In the genomic region with DNA sequence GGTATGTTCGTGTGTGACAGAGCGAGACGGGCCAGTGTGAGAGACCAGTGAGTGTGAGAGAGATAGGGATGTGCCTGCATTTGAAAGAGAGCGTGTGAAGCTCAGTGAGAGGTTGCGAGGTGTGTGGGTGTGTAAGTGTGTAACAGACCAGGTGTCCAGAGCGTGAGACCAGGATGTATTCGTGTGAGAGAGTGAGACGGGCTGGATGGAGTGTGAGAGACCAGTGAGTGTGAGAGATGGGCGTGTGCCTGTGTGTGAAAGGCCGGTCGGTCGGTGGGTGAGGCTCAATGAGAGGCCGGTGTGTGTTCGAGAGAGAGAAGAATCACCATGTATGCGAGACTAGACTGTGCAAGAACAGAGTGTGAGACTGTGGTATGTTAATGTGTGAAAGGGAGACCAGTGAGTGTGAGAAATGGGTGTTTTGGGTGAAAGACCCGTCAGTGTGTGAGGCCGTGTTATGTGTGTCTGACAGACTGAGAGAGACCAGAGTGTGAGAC, we compare ENCODE assay signal across 8 cellular contexts. TPM values are rescaled to one million over a fixed set of nuclear protein-coding genes. Genes with fewer than 3 reads are reported as not detected.
A peak's percentile ranks its signal among the peaks of the same experiment; 100 is the strongest.
DNase-seq lines count a peak whose midpoint lies in the region; ATAC-seq and TF ChIP-seq lines count a peak whose summit lies in the region.

No MANE protein-coding gene starts in this region.

- H3K27me3 ChIP-seq in smooth muscle cell (ENCODE audit: low read depth) = no peaks in the 10 kb centered on the region

- WGBS in smooth muscle cell (ENCODE audit: low lambda C conversion rate) = 59% methylated on average over 17 of the region's 17 CpGs

- peak overlapping the region; percentile 73 for H3K4me2 ChIP-seq in smooth muscle cell

- DNase-seq in GM13977 (ENCODE audit: low spot score) = peak; percentile 18
- no peak for DNase-seq in smooth muscle cell (lab: John Stamatoyannopoulos, UW; ENCODE audit: unreplicated experiment)
- DNase-seq in NCI-H1417 (lab: John Stamatoyannopoulos, UW) = no peak
- DNase-seq in GM03348 (ENCODE audit: low spot score) = no peak
- no peak for DNase-seq in NCI-H187 (lab: John Stamatoyannopoulos, UW)

- no peak for TF ChIP-seq CTCF in GM13977 (IDR thresholded peaks at IDR 0.05; ENCODE audit: extremely low read depth, insufficient read depth, missing control alignments)
- no peak for TF ChIP-seq CTCF in WI38 (IDR thresholded peaks at IDR 0.05; ENCODE audit: low read depth, low read length)
- TF ChIP-seq CTCF in smooth muscle cell (IDR thresholded peaks at IDR 0.05; ENCODE audit: borderline replicate concordance, insufficient read depth, poor library complexity, severe bottlenecking) = no peak

- peak overlapping the region; percentile 86 for H2AFZ ChIP-seq in smooth muscle cell (ENCODE audit: low read depth)

- no peaks in the 10 kb centered on the region for H3K4me1 ChIP-seq in smooth muscle cell (ENCODE audit: low read depth)

- peak overlapping the region; percentile 96 for H3K9ac ChIP-seq in smooth muscle cell (ENCODE audit: low read depth)

- H3K9me3 ChIP-seq in iPS-18c (ENCODE audit: control insufficient read depth, insufficient read depth, low read length) (no peaks in the 10 kb centered on the region), smooth muscle cell (replicated peaks; ENCODE audit: low read depth) (peaks cover 4% of the 10 kb centered on the region)

- in situ Hi-C loops in GM13977 (cut with MboI; ENCODE audit: low pct_unique_long_range_greater_than_20kb, low sequenced_read_pairs, unreplicated experiment) = no loop called here

- H3K27ac ChIP-seq in smooth muscle cell (ENCODE audit: low read depth) = peak overlapping the region; percentile 96

- H3K36me3 ChIP-seq in smooth muscle cell (ENCODE audit: low read depth) = no peaks in the 10 kb centered on the region

- H4K20me1 ChIP-seq in smooth muscle cell (ENCODE audit: low read depth) = no peaks in the 10 kb centered on the region

- H3F3A ChIP-seq in smooth muscle cell (ENCODE audit: low read depth) = no peaks in the 10 kb centered on the region

- H3K79me2 ChIP-seq in smooth muscle cell (ENCODE audit: low read depth) = no peaks in the 10 kb centered on the region

- no peak for ATAC-seq in GM21529 (IDR thresholded peaks at IDR 0.05; ENCODE audit: unreplicated experiment)

- H3K4me3 ChIP-seq in WI38 (ENCODE audit: low read depth, low read length) = peak overlapping the region; percentile 82
- H3K4me3 ChIP-seq in iPS-18c (ENCODE audit: insufficient read depth, low read depth, low read length) = peak overlapping the region; percentile 84
- H3K4me3 ChIP-seq in smooth muscle cell = peak overlapping the region; percentile 70

RNA-seq across cellular contexts. Expression of gene ZNF471, which starts 0.7 kb away (rescaled TPM):
- 0.90 and 2.0 TPM in 2 replicates for total RNA-seq in smooth muscle cell
- polyA plus RNA-seq in smooth muscle cell = 1.0 and 1.1 TPM in 2 replicates

RNA-seq across cellular contexts. Expression of gene ZFP28, which starts 30.4 kb away (rescaled TPM):
- total RNA-seq in smooth muscle cell = 6.9 and 7.9 TPM in 2 replicates
- polyA plus RNA-seq in smooth muscle cell = 5.2 and 6.2 TPM in 2 replicates

RNA-seq across cellular contexts. Expression of gene ZNF667, which starts 31.2 kb away (rescaled TPM):
- 4.4 and 4.6 TPM in 2 replicates for total RNA-seq in smooth muscle cell
- 2.3 and 2.7 TPM in 2 replicates for polyA plus RNA-seq in smooth muscle cell

RNA-seq across cellular contexts. Expression of gene ZNF470, which starts 58.9 kb away (rescaled TPM):
- 2.5 and 2.6 TPM in 2 replicates for total RNA-seq in smooth muscle cell
- polyA plus RNA-seq in smooth muscle cell = 1.4 TPM in 2 replicates
